16 cellular contexts compared by ENCODE assay signal in the genomic region with DNA sequence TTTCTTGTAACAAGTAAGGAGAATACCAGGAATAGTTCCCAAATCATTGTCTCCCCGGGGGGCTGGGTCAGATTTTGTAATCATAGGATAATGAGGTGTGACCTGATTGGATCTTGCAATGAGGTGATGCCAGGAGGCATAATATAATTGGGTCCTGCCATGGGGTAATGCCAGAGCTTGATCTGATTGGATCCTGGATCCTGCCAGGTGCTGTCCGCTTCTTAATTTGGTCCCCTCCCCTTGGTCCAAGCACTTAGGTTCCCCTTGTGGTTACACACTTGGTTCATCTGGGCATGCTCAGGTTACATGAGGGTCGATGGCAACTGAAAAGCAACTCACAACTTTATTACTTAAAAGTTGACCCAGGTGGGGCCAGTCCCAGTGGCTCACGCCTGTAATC.
"Had no signal": no experiment of that assay in that cellular context is flagged by ENCODE, and none has a peak within 500 bp of the region (broad histone marks: within the 10 kb centered on the region; RNA-seq: fewer than 3 reads in every experiment).

No MANE protein-coding gene starts in this region.

- DNase-seq: colonic mucosa; dermis blood vessel endothelial cell; effector CD4-positive, alpha-beta T cell; foreskin melanocyte; naive thymus-derived CD4-positive, alpha-beta T cell; psoas muscle; retina; right lobe of liver; stimulated activated CD4-positive, alpha-beta T cell treated with anti-CD3 and anti-CD28 coated beads, Interleukin-4, amount 100 ng/mL, for 1 hour; stimulated activated CD8-positive, alpha-beta memory T cell treated with anti-CD3 and anti-CD28 coated beads, Interleukin-4, amount 100 ng/mL, for 48 hours; testis had no signal

- H3K79me2 ChIP-seq: hepatocyte had no signal

- H3K4me2 ChIP-seq: hepatocyte had no signal

- H3K27ac Mint-ChIP-seq: stimulated activated effector memory CD8-positive, alpha-beta T cell treated with anti-CD3 and anti-CD28 coated beads, Interleukin-12 subunit alpha, Interleukin-12 subunit beta, amount 100 ng/mL, for 72 hours; stimulated activated naive CD8-positive, alpha-beta T cell treated with anti-CD3 and anti-CD28 coated beads, Interleukin-15, Interleukin-2, amounts not matched to agents 100 ng/mL and 50 ng/mL, for 24 hours had no signal

- H3K4me3 ChIP-seq: colonic mucosa, hepatocyte, psoas muscle, right lobe of liver, testis, tibial nerve had no signal

- H3K27me3 ChIP-seq: colonic mucosa, neutrophil, right lobe of liver, testis, tibial nerve had no signal

- H3K27me3 Mint-ChIP-seq: naive thymus-derived CD4-positive, alpha-beta T cell; stimulated activated naive CD8-positive, alpha-beta T cell treated with anti-CD3 and anti-CD28 coated beads, Interleukin-15, Interleukin-2, amounts not matched to agents 100 ng/mL and 50 ng/mL, for 24 hours had no signal

- H3K36me3 ChIP-seq: colonic mucosa, neutrophil, right lobe of liver, tibial nerve had no signal

- H3K4me1 ChIP-seq: colonic mucosa, psoas muscle, right lobe of liver, testis had no signal

- H3K27ac ChIP-seq: colonic mucosa, hepatocyte, neutrophil, psoas muscle, right lobe of liver, tibial nerve had no signal

- ATAC-seq: naive thymus-derived CD4-positive, alpha-beta T cell; psoas muscle; right lobe of liver; stimulated activated effector memory CD8-positive, alpha-beta T cell treated with anti-CD3 and anti-CD28 coated beads, Interleukin-12 subunit alpha, Interleukin-12 subunit beta, amount 100 ng/mL, for 72 hours had no signal

- H3K36me3 Mint-ChIP-seq: naive thymus-derived CD4-positive, alpha-beta T cell; stimulated activated effector memory CD8-positive, alpha-beta T cell treated with anti-CD3 and anti-CD28 coated beads, Interleukin-12 subunit alpha, Interleukin-12 subunit beta, amount 100 ng/mL, for 72 hours had no signal

- H3K9me3 ChIP-seq: colonic mucosa, neutrophil, psoas muscle, right lobe of liver, testis, tibial nerve had no signal

- H2AFZ ChIP-seq: hepatocyte had no signal

- H3K4me3 Mint-ChIP-seq: naive thymus-derived CD4-positive, alpha-beta T cell; stimulated activated effector memory CD8-positive, alpha-beta T cell treated with anti-CD3 and anti-CD28 coated beads, Interleukin-12 subunit alpha, Interleukin-12 subunit beta, amount 100 ng/mL, for 72 hours; stimulated activated naive CD8-positive, alpha-beta T cell treated with anti-CD3 and anti-CD28 coated beads, Interleukin-15, Interleukin-2, amounts not matched to agents 100 ng/mL and 50 ng/mL, for 24 hours had no signal

- H3K9me3 Mint-ChIP-seq: stimulated activated effector memory CD8-positive, alpha-beta T cell treated with anti-CD3 and anti-CD28 coated beads, Interleukin-12 subunit alpha, Interleukin-12 subunit beta, amount 100 ng/mL, for 72 hours; stimulated activated naive CD8-positive, alpha-beta T cell treated with anti-CD3 and anti-CD28 coated beads, Interleukin-15, Interleukin-2, amounts not matched to agents 100 ng/mL and 50 ng/mL, for 24 hours had no signal
